Comparison of ENCODE assay signal across 3 cellular contexts in genomic region chr1:4150262-4150661, GRCh38.
TF ChIP-seq lines count a peak whose summit lies in the region.

No MANE protein-coding gene starts in this region.

TF ChIP-seq in GM23338, 12 proteins besides CTCF, POLR2A, EP300 and RAD21 (continued from another document and continues in another):
- no peak for TF ChIP-seq ZNF462 (CRISPR knock-in tag; IDR thresholded peaks at IDR 0.05)
- no peak for TF ChIP-seq NANOG (IDR thresholded peaks at IDR 0.05; ENCODE audit: borderline replicate concordance)
- TF ChIP-seq STAT1 (IDR thresholded peaks at IDR 0.05; ENCODE audit: unreplicated experiment) = no peak

TF ChIP-seq in K562, 482 proteins besides CTCF, POLR2A, EP300 and RAD21 (continued from another document):
- TF ChIP-seq JUND (IDR thresholded peaks at IDR 0.05; ENCODE audit: borderline replicate concordance, low read depth, low read length) = no peak
- no peak for TF ChIP-seq JUND (tag; IDR thresholded peaks at IDR 0.05; ENCODE audit: borderline replicate concordance, low read depth, low read length)
- TF ChIP-seq ZNF395 (CRISPR knock-in tag; IDR thresholded peaks at IDR 0.05) = no peak
- no peak for TF ChIP-seq ZFP91 (CRISPR knock-in tag; IDR thresholded peaks at IDR 0.05)
- no peak for TF ChIP-seq SNRNP70 (optimal IDR thresholded peaks at IDR 0.05; ENCODE audit: low read depth, low read length)
- TF ChIP-seq ZNF277 (CRISPR knock-in tag; IDR thresholded peaks at IDR 0.05; ENCODE audit: borderline replicate concordance) = no peak
- no peak for TF ChIP-seq PTRF (tag; IDR thresholded peaks at IDR 0.05)
- TF ChIP-seq U2AF2 (optimal IDR thresholded peaks at IDR 0.05; ENCODE audit: low read depth, low read length) = no peak
- no peak for TF ChIP-seq ZBTB49 (CRISPR knock-in tag; IDR thresholded peaks at IDR 0.05; ENCODE audit: borderline replicate concordance)

TF ChIP-seq in GM12891, 5 proteins besides CTCF, POLR2A, EP300 and RAD21 (continued from another document):
- TF ChIP-seq TAF1 (IDR thresholded peaks at IDR 0.05; ENCODE audit: low read depth, low read length) = no peak
